ENCODE assay signal across 9 cellular contexts in genomic region chr11:70364745-70365535, GRCh38. TPM values are rescaled to one million over a fixed set of nuclear protein-coding genes. Genes with fewer than 3 reads are reported as not detected.
DNase-seq lines count a peak whose midpoint lies in the region; TF ChIP-seq lines count a peak whose summit lies in the region.
"Had no signal": no experiment of that assay in that cellular context is flagged by ENCODE, and none has a peak within 500 bp of the region (broad histone marks: within the 10 kb centered on the region; RNA-seq: fewer than 3 reads in every experiment).

No MANE protein-coding gene starts in this region.

- H3K27me3 ChIP-seq in MM.1S (replicated peaks; ENCODE audit: insufficient read depth, low read length), result no peaks in the 10 kb centered on the region

- no peaks in the 10 kb centered on the region for H3K4me1 ChIP-seq in MM.1S (ENCODE audit: low read length)

- no peaks in the 10 kb centered on the region for H3K36me3 ChIP-seq in MM.1S (replicated peaks; ENCODE audit: insufficient read depth, low read length)

- no peak overlapping the region for H3K9ac ChIP-seq in MM.1S (ENCODE audit: low read length)

- TF ChIP-seq CTCF in MM.1S (IDR thresholded peaks at IDR 0.05; ENCODE audit: low read length), result no peak

- no peaks in the 10 kb centered on the region for H3K79me2 ChIP-seq in MM.1S (ENCODE audit: low read length)

- DNase-seq in NCI-H526 treated with DMSO at 0.1 percent for 48 hours (lab: John Stamatoyannopoulos, UW) (peak; percentile 86), germinal center (ENCODE audit: low spot score) (peak; percentile 28), MM.1S (no peak), NCI-H1105 (lab: John Stamatoyannopoulos, UW) (no peak), H4 (ENCODE audit: low spot score) (no peak)
- peak; percentile 16 for DNase-seq in activated CD8-positive, alpha-beta memory T cell treated with anti-CD3 and anti-CD28 coated beads, Interleukin-2, amount 50 U/mL, for 1 hour (ENCODE audit: extremely low read depth)
- peak; percentile 31 to 32 for DNase-seq in stimulated activated CD8-positive, alpha-beta memory T cell treated with anti-CD3 and anti-CD28 coated beads, Interleukin-7, amount 100 ng/mL, for 1 hour (ENCODE audit: low read depth in 2 of 2)
- no peak for DNase-seq in effector CD8-positive, alpha-beta T cell (lab: John Stamatoyannopoulos, UW)
- DNase-seq: left ventricle myocardium superior had no signal

- no peaks in the 10 kb centered on the region for H3K9me3 ChIP-seq in MM.1S (replicated peaks; ENCODE audit: insufficient read depth, low read length)

- no peaks in the 10 kb centered on the region for H3F3A ChIP-seq in MM.1S (ENCODE audit: insufficient read depth, low read length)

- no peaks in the 10 kb centered on the region for H4K20me1 ChIP-seq in MM.1S (ENCODE audit: insufficient read depth, low read length)

- H3K9me2 ChIP-seq in MM.1S (replicated peaks; ENCODE audit: insufficient read depth, low read length), result no peaks in the 10 kb centered on the region

- H3K27ac ChIP-seq in MM.1S (ENCODE audit: low read length), result no peak overlapping the region

- no peak overlapping the region for H2AFZ ChIP-seq in MM.1S (ENCODE audit: low read length)

- H3K4me2 ChIP-seq in MM.1S (ENCODE audit: low read depth, low read length), result no peak overlapping the region

- H3K4me3 ChIP-seq in MM.1S (ENCODE audit: low read length), result no peak overlapping the region

RNA-seq across cellular contexts. Expression of gene CTTN, which starts 33.4 kb away (rescaled TPM):
- 118 and 177 TPM in 2 replicates for total RNA-seq in H4 (2014; rRNA removed; shearing (Covaris generic))

Comparison
In these comparisons a context has a peak if more than half of its experiments do, and no peak if none do; other contexts are left out.
1. DNase-seq: peak in NCI-H526 treated with DMSO at 0.1 percent for 48 hours (single experiment), activated CD8-positive, alpha-beta memory T cell treated with anti-CD3 and anti-CD28 coated beads, Interleukin-2, amount 50 U/mL, for 1 hour (single experiment), germinal center (single experiment) and stimulated activated CD8-positive, alpha-beta memory T cell treated with anti-CD3 and anti-CD28 coated beads, Interleukin-7, amount 100 ng/mL, for 1 hour (2 of 2); none in MM.1S (single experiment), NCI-H1105 (single experiment), effector CD8-positive, alpha-beta T cell (single experiment) and H4 (single experiment).